In genomic region chr2:167380555-167380954, GRCh38 we compare ENCODE assay signal across 1 cellular context.
TF ChIP-seq lines count a peak whose summit lies in the region.

No MANE protein-coding gene starts in this region.

TF ChIP-seq in WTC11, 78 proteins besides CTCF, POLR2A, EP300 and RAD21:
- TF ChIP-seq E2F5 (CRISPR knock-in tag; IDR thresholded peaks at IDR 0.05) (no peak), FOXK1 (CRISPR knock-in tag; IDR thresholded peaks at IDR 0.05) (no peak), MLX (CRISPR knock-in tag; IDR thresholded peaks at IDR 0.05) (no peak), ELF4 (CRISPR knock-in tag; IDR thresholded peaks at IDR 0.05; ENCODE audit: low read depth) (no peak), GABPB1 (CRISPR knock-in tag; IDR thresholded peaks at IDR 0.05) (no peak), ZNF263 (CRISPR knock-in tag; IDR thresholded peaks at IDR 0.05; ENCODE audit: low read depth) (no peak), JUN (CRISPR knock-in tag; IDR thresholded peaks at IDR 0.05) (no peak), PRRX2 (CRISPR knock-in tag; IDR thresholded peaks at IDR 0.05) (no peak), ESRRA (CRISPR knock-in tag; IDR thresholded peaks at IDR 0.05; ENCODE audit: borderline replicate concordance) (no peak), ZNF512 (CRISPR knock-in tag; IDR thresholded peaks at IDR 0.05; ENCODE audit: borderline replicate concordance) (no peak), TCF7 (CRISPR knock-in tag; IDR thresholded peaks at IDR 0.05; ENCODE audit: low read depth) (no peak), ATF3 (CRISPR knock-in tag; conservative IDR thresholded peaks at IDR 0.05) (no peak), ZNF423 (CRISPR knock-in tag; IDR thresholded peaks at IDR 0.05) (no peak)
